ENCODE assay signal across 1 cellular context in the genomic region with DNA sequence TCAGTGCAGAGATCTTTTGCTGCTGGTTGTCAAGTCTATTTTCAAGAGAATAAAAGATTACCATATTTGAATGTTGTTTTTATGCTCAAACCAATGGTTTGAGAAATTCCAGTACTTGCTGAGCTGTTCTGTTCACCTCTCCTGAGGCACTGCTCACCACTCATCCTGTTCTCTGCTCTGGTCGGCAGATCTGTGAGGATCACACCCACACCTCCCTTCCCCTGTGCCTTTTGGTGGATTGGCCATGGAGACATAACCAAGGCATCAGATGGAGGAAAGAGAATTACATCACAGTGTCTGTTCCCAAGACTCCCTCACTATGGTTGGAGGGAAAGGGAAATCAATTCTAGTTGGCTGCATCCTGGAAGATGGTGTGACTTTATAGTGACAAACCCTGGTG.
TF ChIP-seq lines count a peak whose summit lies in the region.

No MANE protein-coding gene starts in this region.

TF ChIP-seq in SK-N-SH treated with all-trans-retinoic acid at 6 μM for 48 hours, 23 proteins besides CTCF, POLR2A, EP300 and RAD21 (continued from another document):
- TF ChIP-seq, protein P1, sequence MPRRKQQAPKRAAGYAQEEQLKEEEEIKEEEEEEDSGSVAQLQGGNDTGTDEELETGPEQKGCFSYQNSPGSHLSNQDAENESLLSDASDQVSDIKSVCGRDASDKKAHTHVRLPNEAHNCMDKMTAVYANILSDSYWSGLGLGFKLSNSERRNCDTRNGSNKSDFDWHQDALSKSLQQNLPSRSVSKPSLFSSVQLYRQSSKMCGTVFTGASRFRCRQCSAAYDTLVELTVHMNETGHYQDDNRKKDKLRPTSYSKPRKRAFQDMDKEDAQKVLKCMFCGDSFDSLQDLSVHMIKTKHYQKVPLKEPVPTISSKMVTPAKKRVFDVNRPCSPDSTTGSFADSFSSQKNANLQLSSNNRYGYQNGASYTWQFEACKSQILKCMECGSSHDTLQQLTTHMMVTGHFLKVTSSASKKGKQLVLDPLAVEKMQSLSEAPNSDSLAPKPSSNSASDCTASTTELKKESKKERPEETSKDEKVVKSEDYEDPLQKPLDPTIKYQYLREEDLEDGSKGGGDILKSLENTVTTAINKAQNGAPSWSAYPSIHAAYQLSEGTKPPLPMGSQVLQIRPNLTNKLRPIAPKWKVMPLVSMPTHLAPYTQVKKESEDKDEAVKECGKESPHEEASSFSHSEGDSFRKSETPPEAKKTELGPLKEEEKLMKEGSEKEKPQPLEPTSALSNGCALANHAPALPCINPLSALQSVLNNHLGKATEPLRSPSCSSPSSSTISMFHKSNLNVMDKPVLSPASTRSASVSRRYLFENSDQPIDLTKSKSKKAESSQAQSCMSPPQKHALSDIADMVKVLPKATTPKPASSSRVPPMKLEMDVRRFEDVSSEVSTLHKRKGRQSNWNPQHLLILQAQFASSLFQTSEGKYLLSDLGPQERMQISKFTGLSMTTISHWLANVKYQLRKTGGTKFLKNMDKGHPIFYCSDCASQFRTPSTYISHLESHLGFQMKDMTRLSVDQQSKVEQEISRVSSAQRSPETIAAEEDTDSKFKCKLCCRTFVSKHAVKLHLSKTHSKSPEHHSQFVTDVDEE (CRISPR knock-in tag; IDR thresholded peaks at IDR 0.05), result no peak
- TF ChIP-seq RARB (CRISPR knock-in tag; IDR thresholded peaks at IDR 0.05), result no peak
- TF ChIP-seq, protein P2, sequence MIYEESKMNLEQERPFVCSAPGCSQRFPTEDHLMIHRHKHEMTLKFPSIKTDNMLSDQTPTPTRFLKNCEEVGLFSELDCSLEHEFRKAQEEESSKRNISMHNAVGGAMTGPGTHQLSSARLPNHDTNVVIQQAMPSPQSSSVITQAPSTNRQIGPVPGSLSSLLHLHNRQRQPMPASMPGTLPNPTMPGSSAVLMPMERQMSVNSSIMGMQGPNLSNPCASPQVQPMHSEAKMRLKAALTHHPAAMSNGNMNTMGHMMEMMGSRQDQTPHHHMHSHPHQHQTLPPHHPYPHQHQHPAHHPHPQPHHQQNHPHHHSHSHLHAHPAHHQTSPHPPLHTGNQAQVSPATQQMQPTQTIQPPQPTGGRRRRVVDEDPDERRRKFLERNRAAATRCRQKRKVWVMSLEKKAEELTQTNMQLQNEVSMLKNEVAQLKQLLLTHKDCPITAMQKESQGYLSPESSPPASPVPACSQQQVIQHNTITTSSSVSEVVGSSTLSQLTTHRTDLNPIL (CRISPR knock-in tag; IDR thresholded peaks at IDR 0.05; ENCODE audit: low read depth), result no peak
- TF ChIP-seq TOX (CRISPR knock-in tag; IDR thresholded peaks at IDR 0.05; ENCODE audit: borderline replicate concordance), result no peak
- no peak for TF ChIP-seq ESRRG (CRISPR knock-in tag; IDR thresholded peaks at IDR 0.05)
- TF ChIP-seq TCF4 (CRISPR knock-in tag; IDR thresholded peaks at IDR 0.05; ENCODE audit: borderline replicate concordance), result no peak
- no peak for TF ChIP-seq ZNF565 (CRISPR knock-in tag; conservative IDR thresholded peaks at IDR 0.05; ENCODE audit: low read depth)
- TF ChIP-seq, protein P3, sequence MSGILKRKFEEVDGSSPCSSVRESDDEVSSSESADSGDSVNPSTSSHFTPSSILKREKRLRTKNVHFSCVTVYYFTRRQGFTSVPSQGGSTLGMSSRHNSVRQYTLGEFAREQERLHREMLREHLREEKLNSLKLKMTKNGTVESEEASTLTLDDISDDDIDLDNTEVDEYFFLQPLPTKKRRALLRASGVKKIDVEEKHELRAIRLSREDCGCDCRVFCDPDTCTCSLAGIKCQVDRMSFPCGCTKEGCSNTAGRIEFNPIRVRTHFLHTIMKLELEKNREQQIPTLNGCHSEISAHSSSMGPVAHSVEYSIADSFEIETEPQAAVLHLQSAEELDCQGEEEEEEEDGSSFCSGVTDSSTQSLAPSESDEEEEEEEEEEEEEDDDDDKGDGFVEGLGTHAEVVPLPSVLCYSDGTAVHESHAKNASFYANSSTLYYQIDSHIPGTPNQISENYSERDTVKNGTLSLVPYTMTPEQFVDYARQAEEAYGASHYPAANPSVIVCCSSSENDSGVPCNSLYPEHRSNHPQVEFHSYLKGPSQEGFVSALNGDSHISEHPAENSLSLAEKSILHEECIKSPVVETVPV (CRISPR knock-in tag; IDR thresholded peaks at IDR 0.05), result no peak
TF ChIP-seq in SK-N-SH treated with all-trans-retinoic acid at 6 μM for 48 hours: peak in this region for 0.
